ENCODE assay signal across 28 cellular contexts in genomic region chr4:128332086-128332485, GRCh38. TPM values are rescaled to one million over a fixed set of nuclear protein-coding genes. Genes with fewer than 3 reads are reported as not detected.
DNase-seq lines count a peak whose midpoint lies in the region; ATAC-seq, FAIRE-seq and TF ChIP-seq lines count a peak whose summit lies in the region.
"Had no signal": no experiment of that assay in that cellular context is flagged by ENCODE, and none has a peak within 500 bp of the region (broad histone marks: within the 10 kb centered on the region; RNA-seq: fewer than 3 reads in every experiment).

No MANE protein-coding gene starts in this region.

- H3K27ac ChIP-seq in vagina (no peak overlapping the region), small intestine (ENCODE audit: low read depth in 1 of 2, low read length in 1 of 2) (no peak overlapping the region)
- H3K27ac ChIP-seq: SJSA1 had no signal

- TF ChIP-seq POLR2A in vagina (IDR thresholded peaks at IDR 0.05): no peak

- no peaks in the 10 kb centered on the region for H3K9me3 ChIP-seq in vagina
- no peaks in the 10 kb centered on the region for H3K9me3 ChIP-seq in small intestine (ENCODE audit: control insufficient read depth, low read depth)
- H3K9me3 ChIP-seq: SJSA1 had no signal

- H3K4me3 ChIP-seq in vagina: no peak overlapping the region
- no peak overlapping the region for H3K4me3 ChIP-seq in small intestine (ENCODE audit: low read depth in 1 of 2, low read length in 2 of 2)
- H3K4me3 ChIP-seq: GM23338, K562, SJSA1 had no signal

- ATAC-seq in HG03159 (IDR thresholded peaks at IDR 0.05; ENCODE audit: unreplicated experiment): no peak
- ATAC-seq: GM23338, K562 had no signal

- H3K27me3 ChIP-seq in vagina: no peaks in the 10 kb centered on the region
- H3K27me3 ChIP-seq in small intestine (ENCODE audit: control insufficient read depth in 2 of 2, insufficient read depth in 2 of 2, low read length in 2 of 2): no peaks in the 10 kb centered on the region
- H3K27me3 ChIP-seq: SJSA1 had no signal

- H3K36me3 ChIP-seq in vagina (no peaks in the 10 kb centered on the region), small intestine (ENCODE audit: control insufficient read depth in 2 of 2, insufficient read depth in 2 of 2, low read length in 2 of 2) (no peaks in the 10 kb centered on the region)
- H3K36me3 ChIP-seq: SJSA1 had no signal

- TF ChIP-seq CTCF in vagina (IDR thresholded peaks at IDR 0.05): no peak

- intact Hi-C loops in vagina (cut with DNase I): no loop called here

- no peaks in the 10 kb centered on the region for H3K4me1 ChIP-seq in vagina
- no peaks in the 10 kb centered on the region for H3K4me1 ChIP-seq in small intestine (ENCODE audit: control insufficient read depth in 2 of 2, insufficient read depth in 1 of 2, low read depth in 1 of 2, low read length in 1 of 2)

- in situ Hi-C loops in KBM-7 (cut with MboI; ENCODE audit: low pct_unique_long_range_greater_than_20kb, low sequenced_read_pairs): no loop called here

- no peak for FAIRE-seq in small intestine (lab: Jason Lieb, UNC)
- FAIRE-seq: GM12892, HTR-8/SVneo, K562 had no signal

- DNase-seq in EH (ENCODE audit: low read depth) (peak; percentile 71), astrocyte of the hippocampus (ENCODE audit: low read depth, low spot score) (peak; percentile 49), kidney tubule cell (ENCODE audit: low spot score) (peak; percentile 16), vagina (ENCODE audit: extremely low spot score in 2 of 2) (no peak), KBM-7 (no peak), small intestine (no peak)
- DNase-seq: C1 segment of cervical spinal cord; CD4-positive, alpha-beta memory T cell; COR-L47; DMS53; EL; GDM1; H9; HFFc6; NCI-H1105 treated with DMSO at 0.1 percent for 48 hours; NCI-H146; NCI-H2029; NCI-H446 treated with DMSO at 0.1 percent for 48 hours; NCI-H69; Right ventricle myocardium superior; RPMI8226; T-helper 1 cell had no signal

RNA-seq across cellular contexts. Expression of gene PGRMC2, which starts 44.5 kb away (rescaled TPM):
- total RNA-seq in vagina: 27.7 TPM
- polyA plus RNA-seq in small intestine: 10 to 100 TPM; 47.3 to 54.0 (median 51.4) TPM

Comparison
In these comparisons a context has a peak if more than half of its experiments do, and no peak if none do; other contexts are left out.
1. DNase-seq: peak in EH (single experiment), astrocyte of the hippocampus (single experiment) and kidney tubule cell (single experiment); none in vagina (0 of 2), KBM-7 (single experiment) and small intestine (single experiment).